20 cellular contexts compared by ENCODE assay signal in the genomic region with DNA sequence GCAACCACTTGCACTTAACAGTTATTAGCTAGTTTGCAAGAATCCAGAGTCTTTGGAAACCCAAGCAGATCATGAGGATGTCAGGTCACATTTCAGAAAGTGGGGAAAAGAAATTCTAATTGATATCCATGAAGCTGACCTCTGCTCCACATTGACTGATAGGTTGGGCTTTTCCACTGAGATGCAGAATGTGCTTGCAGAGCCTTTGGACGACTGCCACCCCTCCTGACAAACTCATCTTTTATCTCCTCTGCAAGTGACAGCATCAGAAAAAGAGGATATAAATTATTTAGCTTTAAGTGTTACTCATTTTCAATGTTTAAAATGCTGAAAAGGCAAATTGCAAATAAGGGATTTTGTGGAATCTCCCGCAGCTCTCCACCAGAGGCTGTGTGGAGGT.
"Had no signal": no experiment of that assay in that cellular context is flagged by ENCODE, and none has a peak within 500 bp of the region (broad histone marks: within the 10 kb centered on the region; RNA-seq: fewer than 3 reads in every experiment).

No MANE protein-coding gene starts in this region.

- H3K9me3 ChIP-seq: left lung, mucosa of descending colon, thyroid gland had no signal

- H3K4me3 Mint-ChIP-seq: activated naive CD8-positive, alpha-beta T cell treated with anti-CD3 and anti-CD28 coated beads for 36 hours; nephron progenitor cell; stimulated activated naive B cell treated with anti-CD40 and anti-IgM and Interleukin-4, amounts not matched to agents 10 μg/mL and 1 μg/mL and 100 μg/mL, for 72 hours; T-helper 17 cell had no signal

- ATAC-seq: left lung; mucosa of descending colon; stimulated activated naive B cell treated with anti-CD40 and anti-IgM and Interleukin-4, amounts not matched to agents 10 μg/mL and 1 μg/mL and 100 μg/mL, for 72 hours; T-helper 17 cell had no signal

- H3K27ac ChIP-seq: left lung, thyroid gland had no signal

- H3K4me1 Mint-ChIP-seq: activated naive CD8-positive, alpha-beta T cell treated with anti-CD3 and anti-CD28 coated beads for 36 hours; nephron progenitor cell; stimulated activated naive B cell treated with anti-CD40 and anti-IgM and Interleukin-4, amounts not matched to agents 10 μg/mL and 1 μg/mL and 100 μg/mL, for 72 hours; T-helper 17 cell had no signal

- H3K27me3 ChIP-seq: left lung, thyroid gland had no signal

- H3K36me3 Mint-ChIP-seq: activated naive CD8-positive, alpha-beta T cell treated with anti-CD3 and anti-CD28 coated beads for 36 hours; stimulated activated naive B cell treated with anti-CD40 and anti-IgM and Interleukin-4, amounts not matched to agents 10 μg/mL and 1 μg/mL and 100 μg/mL, for 72 hours had no signal

- H3K36me3 ChIP-seq: left lung, thyroid gland had no signal

- DNase-seq: activated CD4-positive, alpha-beta T cell treated with anti-CD3 and anti-CD28 coated beads for 4 hours; activated CD4-positive, alpha-beta T cell treated with anti-CD3 and anti-CD28 coated beads, Interleukin-2, amount 50 U/mL, for 48 hours; activated CD4-positive, CD25-positive, alpha-beta regulatory T cell; activated naive CD4-positive, alpha-beta T cell treated with Interleukin-2 at 50 U/mL for 16 hours; activated naive CD8-positive, alpha-beta T cell treated with anti-CD3 and anti-CD28 coated beads for 36 hours; activated T-cell treated with anti-CD3 and anti-CD28 coated beads, Interleukin-2, amount 50 U/mL, for 48 hours; cerebellar nuclear complex; cortex of kidney; foreskin fibroblast; left lung; mucosa of descending colon; nephron progenitor cell; retina; stimulated activated CD4-positive, alpha-beta T cell treated with anti-CD3 and anti-CD28 coated beads, Interleukin-2, amount 100 ng/mL, for 48 hours; stimulated activated CD8-positive, alpha-beta memory T cell treated with anti-CD3 and anti-CD28 coated beads, Interleukin-4, amount 100 ng/mL, for 48 hours; stimulated activated naive B cell treated with anti-CD40 and anti-IgM and Interleukin-4, amounts not matched to agents 10 μg/mL and 1 μg/mL and 100 μg/mL, for 72 hours; SW 1271; T-helper 17 cell; thyroid gland had no signal

- H3K27ac Mint-ChIP-seq: activated naive CD8-positive, alpha-beta T cell treated with anti-CD3 and anti-CD28 coated beads for 36 hours; nephron progenitor cell; stimulated activated naive B cell treated with anti-CD40 and anti-IgM and Interleukin-4, amounts not matched to agents 10 μg/mL and 1 μg/mL and 100 μg/mL, for 72 hours; T-helper 17 cell had no signal

- H3K9me3 Mint-ChIP-seq: activated naive CD8-positive, alpha-beta T cell treated with anti-CD3 and anti-CD28 coated beads for 36 hours; nephron progenitor cell had no signal

- H3K4me1 ChIP-seq: left lung, thyroid gland had no signal

- H3K4me3 ChIP-seq: left lung, lung, mucosa of descending colon, thyroid gland had no signal

- H3K27me3 Mint-ChIP-seq: activated naive CD8-positive, alpha-beta T cell treated with anti-CD3 and anti-CD28 coated beads for 36 hours; stimulated activated naive B cell treated with anti-CD40 and anti-IgM and Interleukin-4, amounts not matched to agents 10 μg/mL and 1 μg/mL and 100 μg/mL, for 72 hours; T-helper 17 cell had no signal
